15 cellular contexts compared by ENCODE assay signal in genomic region chr7:22666732-22667131, GRCh38.
A peak's percentile ranks its signal among the peaks of the same experiment; 100 is the strongest.
DNase-seq lines count a peak whose midpoint lies in the region; ATAC-seq and TF ChIP-seq lines count a peak whose summit lies in the region.
"Had no signal": no experiment of that assay in that cellular context is flagged by ENCODE, and none has a peak within 500 bp of the region (broad histone marks: within the 10 kb centered on the region; RNA-seq: fewer than 3 reads in every experiment).

No MANE protein-coding gene starts in this region.

- peak overlapping the region; percentile 34; the same call in 1 of the 2 replicates for H3K4me3 Mint-ChIP-seq in HFFc6
- H3K4me3 Mint-ChIP-seq: activated CD4-positive, alpha-beta T cell treated with anti-CD3 and anti-CD28 coated beads, Interleukin-2, amount 10 ng/mL, durations not matched to agents 7 days and 5 days; IgD-negative memory B cell had no signal

- intact Hi-C loops in dorsolateral prefrontal cortex (cut with DNase I): no loop called here
- intact Hi-C loops in esophagus muscularis mucosa (cut with DNase I): no loop called here

- DNase-seq in HFFc6 (peak; percentile 69), SJCRH30 (peak; percentile 16 to 43), fibroblast of mammary gland (ENCODE audit: low read depth) (peak; percentile 73), dorsolateral prefrontal cortex (no peak), esophagus muscularis mucosa (ENCODE audit: extremely low spot score) (no peak)
- DNase-seq: activated CD4-positive, alpha-beta T cell treated with anti-CD3 and anti-CD28 coated beads, Interleukin-2, amount 10 ng/mL, durations not matched to agents 7 days and 5 days; activated effector memory CD4-positive, alpha-beta T cell treated with anti-CD3 and anti-CD28 coated beads, Interleukin-2, amount 50 U/mL, for 16 hours; C1 segment of cervical spinal cord; NCI-H510A treated with DMSO at 0.1 percent for 48 hours; occipital lobe had no signal

- TF ChIP-seq CTCF in HFFc6 (IDR thresholded peaks at IDR 0.05) (no peak), fibroblast of mammary gland (conservative IDR thresholded peaks at IDR 0.05; ENCODE audit: control insufficient read depth, insufficient read depth, low read depth, low read length) (no peak), dorsolateral prefrontal cortex (IDR thresholded peaks at IDR 0.05 in 54 of 56, conservative IDR thresholded peaks at IDR 0.05 in 2 of 56; ENCODE audit: low read depth in 1 of 56, partially characterized antibody in 56 of 56) (no peak), esophagus muscularis mucosa (IDR thresholded peaks at IDR 0.05) (no peak)

- TF ChIP-seq POLR2A in esophagus muscularis mucosa (IDR thresholded peaks at IDR 0.05; ENCODE audit: low read depth): no peak

- H3K4me1 Mint-ChIP-seq in HFFc6 (ENCODE audit: low read depth): peaks cover 86% of the 10 kb centered on the region

- H3K9me3 ChIP-seq in SJCRH30 (replicated peaks) (no peaks in the 10 kb centered on the region), esophagus muscularis mucosa (no peaks in the 10 kb centered on the region)
- H3K9me3 ChIP-seq: gastroesophageal sphincter had no signal

- peak overlapping the region; percentile 94 for H3K27ac ChIP-seq in ACC112 (ENCODE audit: low read depth, low read length)
- no peak overlapping the region for H3K27ac ChIP-seq in SJCRH30
- H3K27ac ChIP-seq in dorsolateral prefrontal cortex: no peak overlapping the region
- no peak overlapping the region for H3K27ac ChIP-seq in esophagus muscularis mucosa (replicated peaks in 1 of 4)
- H3K27ac ChIP-seq: gastroesophageal sphincter had no signal

- 34% methylated on average over 1 of the region's 1 CpG for WGBS in esophagus muscularis mucosa

- ATAC-seq in GM18907 (IDR thresholded peaks at IDR 0.05; ENCODE audit: unreplicated experiment) (no peak), GM18498 (IDR thresholded peaks at IDR 0.05; ENCODE audit: unreplicated experiment) (no peak)
- ATAC-seq: gastroesophageal sphincter had no signal

- H3K4me3 ChIP-seq in ACC112 (ENCODE audit: low read depth, low read length) (no peak overlapping the region), SJCRH30 (no peak overlapping the region), fibroblast of mammary gland (ENCODE audit: control insufficient read depth, low read depth, low read length) (no peak overlapping the region), dorsolateral prefrontal cortex (no peak overlapping the region), esophagus muscularis mucosa (no peak overlapping the region)
- H3K4me3 ChIP-seq: gastroesophageal sphincter had no signal

- peak overlapping the region; percentile 93 for H3K27ac Mint-ChIP-seq in HFFc6
- H3K27ac Mint-ChIP-seq: activated CD4-positive, alpha-beta T cell treated with anti-CD3 and anti-CD28 coated beads, Interleukin-2, amount 10 ng/mL, durations not matched to agents 7 days and 5 days; IgD-negative memory B cell had no signal

- H3K79me2 ChIP-seq in ACC112 (ENCODE audit: control insufficient read depth, insufficient read depth, low read length, unreplicated experiment): no peaks in the 10 kb centered on the region

- H3K9me3 Mint-ChIP-seq in HFFc6: no peaks in the 10 kb centered on the region
- H3K9me3 Mint-ChIP-seq: IgD-negative memory B cell had no signal

- H3K36me3 ChIP-seq in ACC112 (ENCODE audit: insufficient read depth, low read length) (no peaks in the 10 kb centered on the region), SJCRH30 (no peaks in the 10 kb centered on the region), esophagus muscularis mucosa (no peaks in the 10 kb centered on the region)
- H3K36me3 ChIP-seq: gastroesophageal sphincter had no signal

- H3K27me3 Mint-ChIP-seq in HFFc6 (ENCODE audit: insufficient read depth): no peaks in the 10 kb centered on the region
- H3K27me3 Mint-ChIP-seq: IgD-negative memory B cell had no signal

- TF ChIP-seq EP300 in esophagus muscularis mucosa (IDR thresholded peaks at IDR 0.05): no peak

- H3K4me1 ChIP-seq in ACC112 (ENCODE audit: control insufficient read depth, insufficient read depth, low read length, unreplicated experiment) (peaks cover 69% of the 10 kb centered on the region), SJCRH30 (no peaks in the 10 kb centered on the region), esophagus muscularis mucosa (peaks cover 0 to 26% (median 12%) of the 10 kb centered on the region in 4 donors)
- H3K4me1 ChIP-seq: gastroesophageal sphincter had no signal

- H3K27me3 ChIP-seq in ACC112 (ENCODE audit: insufficient read depth, low read length) (no peaks in the 10 kb centered on the region), SJCRH30 (0 out of 2 replicates have a peak, but pooled peaks cover 4% of the 10 kb centered on the region), dorsolateral prefrontal cortex (no peaks in the 10 kb centered on the region), esophagus muscularis mucosa (no peaks in the 10 kb centered on the region)
- H3K27me3 ChIP-seq: gastroesophageal sphincter had no signal

- no peak overlapping the region for H2AFZ ChIP-seq in ACC112 (ENCODE audit: low read length, unreplicated experiment)

- no peaks in the 10 kb centered on the region for H3K36me3 Mint-ChIP-seq in HFFc6 (ENCODE audit: low read depth)
- H3K36me3 Mint-ChIP-seq: IgD-negative memory B cell had no signal

Comparison
In these comparisons a context has a peak if more than half of its experiments do, and no peak if none do; other contexts are left out.
1. DNase-seq: peak in HFFc6 (single experiment), SJCRH30 (2 of 2) and fibroblast of mammary gland (single experiment); none in dorsolateral prefrontal cortex (0 of 10) and esophagus muscularis mucosa (single experiment).